18 cellular contexts compared by ENCODE assay signal in genomic region chr5:110853267-110853666, GRCh38.
DNase-seq lines count a peak whose midpoint lies in the region; ATAC-seq and TF ChIP-seq lines count a peak whose summit lies in the region.
"Had no signal": no experiment of that assay in that cellular context is flagged by ENCODE, and none has a peak within 500 bp of the region (broad histone marks: within the 10 kb centered on the region; RNA-seq: fewer than 3 reads in every experiment).

No MANE protein-coding gene starts in this region.

- no TSS peak for BruUV-seq in HCT116 (replicated peaks; lab: Mats Ljungman, UMichigan)

- H3K9me2 ChIP-seq in HCT116 (ENCODE audit: insufficient read depth): no peaks in the 10 kb centered on the region

- H3K79me2 ChIP-seq in HCT116 (ENCODE audit: insufficient read depth, low read length): no peaks in the 10 kb centered on the region
- H3K79me2 ChIP-seq: parathyroid adenoma had no signal

- CTCF ChIA-PET in HCT116 (lab: Charles Lee): no interaction called here
- CTCF ChIA-PET in CD8-positive, alpha-beta T cell (lab: Charles Lee): no interaction called here

- RAD21 ChIA-PET in HCT116 (lab: Charles Lee; ENCODE audit: low non-redundant PET in 1 of 2, low total read pairs in 2 of 2, uncharacterized antibody in 2 of 2, unreplicated experiment in 2 of 2): no interaction called here

- intact Hi-C loops in HCT116 (cut with micrococcal nuclease): no loop called here
- intact Hi-C loops in CD8-positive, alpha-beta T cell (cut with DNase I, micrococcal nuclease): no loop called here

- no peak for TF ChIP-seq RAD21 in HCT116 (IDR thresholded peaks at IDR 0.05; ENCODE audit: low read depth)

- no peaks in the 10 kb centered on the region for H4K20me1 ChIP-seq in HCT116 (ENCODE audit: insufficient read depth)

- no peaks in the 10 kb centered on the region for H3K4me1 Mint-ChIP-seq in CD8-positive, alpha-beta T cell (ENCODE audit: low read depth)
- no peaks in the 10 kb centered on the region for H3K4me1 Mint-ChIP-seq in immature natural killer cell
- H3K4me1 Mint-ChIP-seq: activated naive CD8-positive, alpha-beta T cell treated with anti-CD3 and anti-CD28 coated beads, Interleukin-2, amount 10 ng/mL, durations not matched to agents 7 days and 5 days; naive B cell had no signal

- TF ChIP-seq CTCF in HCT116 (IDR thresholded peaks at IDR 0.05 in 2 of 3, conservative IDR thresholded peaks at IDR 0.05 in 1 of 3; ENCODE audit: borderline replicate concordance in 1 of 3, insufficient read depth in 1 of 3, low read depth in 2 of 3, low read length in 2 of 3) (no peak), fibroblast of the aortic adventitia (IDR thresholded peaks at IDR 0.05; ENCODE audit: insufficient read depth, low read length) (no peak)
- TF ChIP-seq CTCF in CD8-positive, alpha-beta T cell (IDR thresholded peaks at IDR 0.05): no peak

- H3K4me3 Mint-ChIP-seq in CD8-positive, alpha-beta T cell: no peak overlapping the region
- H3K4me3 Mint-ChIP-seq in immature natural killer cell: no peak overlapping the region
- H3K4me3 Mint-ChIP-seq: activated naive CD8-positive, alpha-beta T cell treated with anti-CD3 and anti-CD28 coated beads, Interleukin-2, amount 10 ng/mL, durations not matched to agents 7 days and 5 days; activated T-cell treated with anti-CD3 and anti-CD28 coated beads, Interleukin-2, amount 50 U/mL, for 4 hours; naive B cell had no signal

- DNase-seq in A172 (ENCODE audit: low spot score) (peak; percentile 4), HCT116 (ENCODE audit: low read depth, low spot score) (no peak), astrocyte of the hippocampus (ENCODE audit: low read depth, low spot score) (peak; percentile 35), fibroblast of the aortic adventitia (ENCODE audit: low read depth) (peak; percentile 58), HuH-7 (ENCODE audit: low spot score) (no peak), immature natural killer cell (no peak)
- DNase-seq in CD8-positive, alpha-beta T cell: no peak
- DNase-seq: activated CD4-positive, alpha-beta T cell treated with anti-CD3 and anti-CD28 coated beads, Interleukin-2, amount 50 U/mL, for 48 hours; activated naive CD8-positive, alpha-beta T cell treated with anti-CD3 and anti-CD28 coated beads, Interleukin-2, amount 10 ng/mL, durations not matched to agents 7 days and 5 days; activated T-cell treated with anti-CD3 and anti-CD28 coated beads, Interleukin-2, amount 50 U/mL, for 4 hours; erythroblast; naive B cell; NCI-H187; NCI-H510A treated with DMSO at 0.1 percent for 48 hours; stimulated activated naive CD4-positive, alpha-beta T cell treated with Interleukin-2 at 50 U/mL for 16 hours; uterus had no signal

- peaks cover 2% of the 10 kb centered on the region for H3K27me3 Mint-ChIP-seq in CD8-positive, alpha-beta T cell (ENCODE audit: low read depth)
- H3K27me3 Mint-ChIP-seq in immature natural killer cell (ENCODE audit: low read depth in 3 of 3): peaks cover 0 to 3% (median 0%) of the 10 kb centered on the region in 3 donors
- H3K27me3 Mint-ChIP-seq: activated naive CD8-positive, alpha-beta T cell treated with anti-CD3 and anti-CD28 coated beads, Interleukin-2, amount 10 ng/mL, durations not matched to agents 7 days and 5 days; naive B cell had no signal

- ATAC-seq in HCT116 (no peak), HG02588 (IDR thresholded peaks at IDR 0.05; ENCODE audit: unreplicated experiment) (no peak)
- ATAC-seq in CD8-positive, alpha-beta T cell: no peak
- ATAC-seq: activated T-cell treated with anti-CD3 and anti-CD28 coated beads, Interleukin-2, amount 50 U/mL, for 4 hours had no signal

- H3K27me3 ChIP-seq in HCT116 (ENCODE audit: insufficient read depth, low read length): no peaks in the 10 kb centered on the region
- no peaks in the 10 kb centered on the region for H3K27me3 ChIP-seq in CD8-positive, alpha-beta T cell (ENCODE audit: insufficient read depth, low read length)
- H3K27me3 ChIP-seq: uterus had no signal

- TF ChIP-seq POLR2A in HCT116 (IDR thresholded peaks at IDR 0.05; ENCODE audit: borderline replicate concordance, extremely low read depth, insufficient read depth, insufficient read length): no peak

- H3K27ac Mint-ChIP-seq in CD8-positive, alpha-beta T cell: no peak overlapping the region
- H3K27ac Mint-ChIP-seq in immature natural killer cell: no peak overlapping the region
- H3K27ac Mint-ChIP-seq: activated naive CD8-positive, alpha-beta T cell treated with anti-CD3 and anti-CD28 coated beads, Interleukin-2, amount 10 ng/mL, durations not matched to agents 7 days and 5 days; naive B cell had no signal

- H3K4me3 ChIP-seq in HCT116 (replicated peaks in 1 of 2; ENCODE audit: low read depth in 1 of 2, low read length in 2 of 2) (no peak overlapping the region), fibroblast of the aortic adventitia (ENCODE audit: low read depth, low read length) (no peak overlapping the region)
- H3K4me3 ChIP-seq in CD8-positive, alpha-beta T cell (ENCODE audit: low read depth, low read length): no peak overlapping the region
- H3K4me3 ChIP-seq: uterus had no signal

- H3K9ac ChIP-seq in HCT116 (ENCODE audit: low read length): no peak overlapping the region
- H3K9ac ChIP-seq: parathyroid adenoma had no signal

- H2AFZ ChIP-seq in HCT116 (ENCODE audit: low read depth, low read length, poor library complexity, severe bottlenecking): no peak overlapping the region
- H2AFZ ChIP-seq: parathyroid adenoma had no signal

- H3K9me3 Mint-ChIP-seq in CD8-positive, alpha-beta T cell: peaks cover 7% of the 10 kb centered on the region
- H3K9me3 Mint-ChIP-seq in immature natural killer cell: peaks cover 6 to 22% (median 11%) of the 10 kb centered on the region in 6 donors
- H3K9me3 Mint-ChIP-seq: activated naive CD8-positive, alpha-beta T cell treated with anti-CD3 and anti-CD28 coated beads, Interleukin-2, amount 10 ng/mL, durations not matched to agents 7 days and 5 days had no signal

- no peak overlapping the region for H3K27ac ChIP-seq in HCT116 (ENCODE audit: low read depth, low read length)
- no peak overlapping the region for H3K27ac ChIP-seq in CD8-positive, alpha-beta T cell (ENCODE audit: low read depth, low read length)
- H3K27ac ChIP-seq: parathyroid adenoma, uterus had no signal

- no peaks in the 10 kb centered on the region for H3K36me3 ChIP-seq in HCT116 (ENCODE audit: control insufficient read depth in 1 of 2, insufficient read depth in 2 of 2, low read length in 2 of 2)
- no peaks in the 10 kb centered on the region for H3K36me3 ChIP-seq in CD8-positive, alpha-beta T cell (ENCODE audit: insufficient read depth, low read length)
- H3K36me3 ChIP-seq: uterus had no signal

- H3K4me1 ChIP-seq in HCT116 (ENCODE audit: control insufficient read depth in 1 of 2, insufficient read depth in 2 of 2, low read length in 2 of 2): no peaks in the 10 kb centered on the region; a peak in 1 of 4 replicates
- no peaks in the 10 kb centered on the region for H3K4me1 ChIP-seq in CD8-positive, alpha-beta T cell (ENCODE audit: insufficient read depth, low read length)
- H3K4me1 ChIP-seq: parathyroid adenoma, uterus had no signal

- no peaks in the 10 kb centered on the region for H3K9me3 ChIP-seq in HCT116 (ENCODE audit: control insufficient read depth in 1 of 2, insufficient read depth in 1 of 2, low read depth in 1 of 2, low read length in 2 of 2)
- H3K9me3 ChIP-seq in CD8-positive, alpha-beta T cell (ENCODE audit: low read length): no peaks in the 10 kb centered on the region
- H3K9me3 ChIP-seq: uterus had no signal

- H3K36me3 Mint-ChIP-seq in CD8-positive, alpha-beta T cell: no peaks in the 10 kb centered on the region
- H3K36me3 Mint-ChIP-seq in immature natural killer cell: no peaks in the 10 kb centered on the region
- H3K36me3 Mint-ChIP-seq: activated naive CD8-positive, alpha-beta T cell treated with anti-CD3 and anti-CD28 coated beads, Interleukin-2, amount 10 ng/mL, durations not matched to agents 7 days and 5 days; naive B cell had no signal

- POLR2A ChIA-PET in HCT116 (lab: Charles Lee): no interaction called here
- POLR2A ChIA-PET in CD8-positive, alpha-beta T cell (lab: Charles Lee): no interaction called here

- no peak overlapping the region for H3K4me2 ChIP-seq in HCT116 (ENCODE audit: low read length)

TF ChIP-seq in HCT116, 20 proteins besides CTCF, POLR2A, EP300 and RAD21:
- 0 out of 2 replicates have a peak, but pooled peaks have one; percentile 13 for TF ChIP-seq FOSL1 (IDR thresholded peaks at IDR 0.05; ENCODE audit: low read depth)
- TF ChIP-seq JUND (IDR thresholded peaks at IDR 0.05): 0 out of 2 replicates have a peak, but pooled peaks have one; percentile 19
- no peak for TF ChIP-seq ATF3 (IDR thresholded peaks at IDR 0.05)
- TF ChIP-seq EZH2phosphoT487 (IDR thresholded peaks at IDR 0.05; ENCODE audit: borderline replicate concordance): no peak

Comparison
In these comparisons a context has a peak if more than half of its experiments do, and no peak if none do; other contexts are left out.
1. DNase-seq: peak in A172 (single experiment), astrocyte of the hippocampus (single experiment) and fibroblast of the aortic adventitia (single experiment); none in HCT116 (single experiment), HuH-7 (single experiment), CD8-positive, alpha-beta T cell (0 of 7) and immature natural killer cell (0 of 3).